ENCODE assay signal across 17 cellular contexts in genomic region chr14:71467419-71467818, GRCh38.
DNase-seq lines count a peak whose midpoint lies in the region; ATAC-seq and TF ChIP-seq lines count a peak whose summit lies in the region.
"Had no signal": no experiment of that assay in that cellular context is flagged by ENCODE, and none has a peak within 500 bp of the region (broad histone marks: within the 10 kb centered on the region; RNA-seq: fewer than 3 reads in every experiment).

No MANE protein-coding gene starts in this region.

- H2BK12ac ChIP-seq in trophoblast cell (ENCODE audit: low read length): no peak overlapping the region

- peaks cover 10% of the 10 kb centered on the region for H3K79me1 ChIP-seq in trophoblast cell (ENCODE audit: low read length)

- intact Hi-C loops in PC-3 (cut with micrococcal nuclease): no loop called here

- no peak overlapping the region for H4K8ac ChIP-seq in trophoblast cell (ENCODE audit: low read depth, low read length)

- H4K20me1 ChIP-seq in PC-3 (ENCODE audit: low read length): no peaks in the 10 kb centered on the region

- POLR2A ChIA-PET in PC-3 (lab: Charles Lee; ENCODE audit: unreplicated experiment): no interaction called here

- no peak overlapping the region for H4K12ac ChIP-seq in trophoblast cell (ENCODE audit: low read depth, low read length)

- H2BK120ac ChIP-seq in trophoblast cell (ENCODE audit: insufficient read depth, low read length, poor library complexity): no peak overlapping the region

- DNase-seq in ELR (ENCODE audit: low read depth) (peak; percentile 79), PC-3 (no peak), dedifferentiated amniotic fluid mesenchymal stem cell (ENCODE audit: extremely low spot score) (peak; percentile 61), trophoblast cell (peak; percentile 41 to 65), UCSD-AML1 (lab: John Stamatoyannopoulos, UW; ENCODE audit: unreplicated experiment) (no peak), anterior cingulate cortex (lab: John Stamatoyannopoulos, UW) (no peak), NCI-H146 (lab: John Stamatoyannopoulos, UW) (no peak), T1000 (lab: John Stamatoyannopoulos, UW) (no peak)
- DNase-seq: activated CD4-positive, alpha-beta T cell treated with anti-CD3 and anti-CD28 coated beads for 36 hours; activated CD8-positive, alpha-beta memory T cell treated with anti-CD3 and anti-CD28 coated beads, Interleukin-2, amount 50 U/mL, for 4 hours; erythroblast; NCI-H2029; NCI-H524 treated with DMSO at 0.1 percent for 48 hours; stimulated activated CD4-positive, alpha-beta T cell treated with anti-CD3 and anti-CD28 coated beads, Interleukin-15, amount 100 ng/mL, for 24 hours; stimulated activated naive B cell treated with anti-CD40 and anti-IgM and Interleukin-4, amounts not matched to agents 10 μg/mL and 1 μg/mL and 100 μg/mL, for 72 hours; upper lobe of left lung had no signal

- no peak overlapping the region for H2AK5ac ChIP-seq in trophoblast cell (ENCODE audit: low read length)

- H3K27me3 ChIP-seq in PC-3 (ENCODE audit: low read length): no peaks in the 10 kb centered on the region
- no peaks in the 10 kb centered on the region for H3K27me3 ChIP-seq in trophoblast cell (ENCODE audit: insufficient read depth, low read length)
- H3K27me3 ChIP-seq: SJCRH30, upper lobe of left lung had no signal

- H3K9ac ChIP-seq in PC-3 (ENCODE audit: low read length) (no peak overlapping the region), trophoblast cell (ENCODE audit: low read length) (no peak overlapping the region)

- no peak overlapping the region for H3K18ac ChIP-seq in trophoblast cell (ENCODE audit: low read length)

- H3F3A ChIP-seq in PC-3 (ENCODE audit: low read length, unreplicated experiment): no peaks in the 10 kb centered on the region

- H2AFZ ChIP-seq in PC-3 (ENCODE audit: low read length) (no peak overlapping the region), trophoblast cell (ENCODE audit: insufficient read depth, low read length, poor library complexity) (no peak overlapping the region)

- peaks cover 5% of the 10 kb centered on the region; the same call in 1 of the 2 replicates for H3K36me3 ChIP-seq in PC-3 (ENCODE audit: low read depth, low read length)
- peaks cover 0 to 5% of the 10 kb centered on the region in 2 experiments for H3K36me3 ChIP-seq in trophoblast cell (ENCODE audit: control insufficient read depth in 1 of 2, insufficient read depth in 2 of 2, low read length in 2 of 2)
- H3K36me3 ChIP-seq: SJCRH30, upper lobe of left lung had no signal

- H3K27ac ChIP-seq in PC-3 (ENCODE audit: low read length): no peak overlapping the region
- H3K27ac ChIP-seq in trophoblast cell (ENCODE audit: low read depth, low read length): no peak overlapping the region
- H3K27ac ChIP-seq: SJCRH30, upper lobe of left lung had no signal

- CTCF ChIA-PET in PC-3 (lab: Charles Lee): no interaction called here

- H3K9me3 ChIP-seq in PC-3 (ENCODE audit: low read length): no peaks in the 10 kb centered on the region
- H3K9me3 ChIP-seq in trophoblast cell (ENCODE audit: insufficient read depth, low read depth, low read length): peaks cover 1% of the 10 kb centered on the region
- H3K9me3 ChIP-seq: SJCRH30 had no signal

- H3K4me1 ChIP-seq in PC-3 (ENCODE audit: insufficient read depth, low read length) (no peaks in the 10 kb centered on the region), trophoblast cell (ENCODE audit: control insufficient read depth in 1 of 2, insufficient read depth in 2 of 2, low read length in 2 of 2) (peaks cover 8 to 11% of the 10 kb centered on the region in 2 experiments)

- H3K4me3 ChIP-seq in PC-3 (ENCODE audit: low read length) (no peak overlapping the region), trophoblast cell (ENCODE audit: low read depth, low read length) (no peak overlapping the region)
- H3K4me3 ChIP-seq: SJCRH30, upper lobe of left lung had no signal

- WGBS in trophoblast cell (ENCODE audit: extremely low coverage, insufficient coverage, insufficient read length): no CpG with 5 or more reads among the region's 3 CpGs

- BruUV-seq in PC-3 (replicated peaks; lab: Mats Ljungman, UMichigan): no TSS peak

- H3K14ac ChIP-seq in trophoblast cell (ENCODE audit: low read length): no peak overlapping the region

- no peak overlapping the region for H3K4ac ChIP-seq in trophoblast cell (ENCODE audit: low read depth, low read length)

- no peak overlapping the region for H2BK5ac ChIP-seq in trophoblast cell (ENCODE audit: low read depth, low read length, poor library complexity)

- no peak overlapping the region for H4K91ac ChIP-seq in trophoblast cell (ENCODE audit: low read depth, low read length)

- no peak overlapping the region for H3K23ac ChIP-seq in trophoblast cell (ENCODE audit: low read length)

- H3K9me2 ChIP-seq in PC-3 (replicated peaks; ENCODE audit: low read length): no peaks in the 10 kb centered on the region

- ATAC-seq in PC-3: 0 out of 2 replicates have a peak, but pooled peaks have one; percentile 14
- ATAC-seq: activated CD4-positive, alpha-beta T cell treated with anti-CD3 and anti-CD28 coated beads for 36 hours; stimulated activated naive B cell treated with anti-CD40 and anti-IgM and Interleukin-4, amounts not matched to agents 10 μg/mL and 1 μg/mL and 100 μg/mL, for 72 hours had no signal

- peaks cover 23% of the 10 kb centered on the region; the same call in 1 of the 2 replicates for H3K79me2 ChIP-seq in PC-3 (ENCODE audit: low read length)
- H3K79me2 ChIP-seq in trophoblast cell (ENCODE audit: control insufficient read depth, insufficient read depth, low read length, poor library complexity): no peaks in the 10 kb centered on the region

- H3K4me2 ChIP-seq in PC-3 (ENCODE audit: low read length): no peak overlapping the region
- H3K4me2 ChIP-seq in trophoblast cell (ENCODE audit: low read length): no peak overlapping the region

- TF ChIP-seq CTCF in PC-3 (conservative IDR thresholded peaks at IDR 0.05; ENCODE audit: low read depth, low read length): no peak

Comparison
In these comparisons a context has a peak if more than half of its experiments do, and no peak if none do; other contexts are left out.
1. DNase-seq: peak in ELR (single experiment), dedifferentiated amniotic fluid mesenchymal stem cell (single experiment) and trophoblast cell (2 of 2); none in PC-3 (single experiment), UCSD-AML1 (single experiment), anterior cingulate cortex (0 of 58), NCI-H146 (single experiment) and T1000 (single experiment).